In genomic region chr14:104970231-104971068, GRCh38 we compare ENCODE assay signal across 9 cellular contexts. TPM values are rescaled to one million over a fixed set of nuclear protein-coding genes. Genes with fewer than 3 reads are reported as not detected.
A peak's percentile ranks its signal among the peaks of the same experiment; 100 is the strongest.
DNase-seq lines count a peak whose midpoint lies in the region; ATAC-seq and TF ChIP-seq lines count a peak whose summit lies in the region.
"Had no signal": no experiment of that assay in that cellular context is flagged by ENCODE, and none has a peak within 500 bp of the region (broad histone marks: within the 10 kb centered on the region; RNA-seq: fewer than 3 reads in every experiment).

No MANE protein-coding gene starts in this region.

- H3K27me3 ChIP-seq in WERI-Rb-1 (ENCODE audit: insufficient read depth, low read depth, severe bottlenecking) (no peaks in the 10 kb centered on the region), skeletal muscle tissue (ENCODE audit: control insufficient read depth in 3 of 3, insufficient read depth in 3 of 3, low read length in 3 of 3) (peaks cover 3 to 46% (median 15%) of the 10 kb centered on the region in 3 donors)

- no peaks in the 10 kb centered on the region for H3K36me3 ChIP-seq in WERI-Rb-1
- no peaks in the 10 kb centered on the region for H3K36me3 ChIP-seq in skeletal muscle tissue (ENCODE audit: control insufficient read depth in 3 of 3, insufficient read depth in 3 of 3, low read length in 3 of 3)

- H3K9ac ChIP-seq in skeletal muscle tissue (ENCODE audit: low read depth in 1 of 3, low read length in 3 of 3) = peak overlapping the region in 1 of 3 donors; percentile 40

- TF ChIP-seq CTCF in WERI-Rb-1 (IDR thresholded peaks at IDR 0.05; ENCODE audit: low read depth, low read length) = no peak

- no peaks in the 10 kb centered on the region for H3K9me3 ChIP-seq in WERI-Rb-1 (ENCODE audit: severe bottlenecking)
- no peaks in the 10 kb centered on the region for H3K9me3 ChIP-seq in skeletal muscle tissue (ENCODE audit: control insufficient read depth in 3 of 3, low read length in 3 of 3)

- H3K9me3 Mint-ChIP-seq in activated T-cell treated with anti-CD3 and anti-CD28 coated beads, Interleukin-2, amount 50 U/mL, for 4 hours = no peaks in the 10 kb centered on the region

- H3K4me3 Mint-ChIP-seq in activated T-cell treated with anti-CD3 and anti-CD28 coated beads, Interleukin-2, amount 50 U/mL, for 4 hours = no peak overlapping the region

- intact Hi-C loops in left cardiac atrium (cut with DNase I) = loop anchor here (5.0 to 10.0 kb wide), 3 partner anchors 38 to 314 kb away; no protein-coding TSS in a partner anchor

- H3K27me3 Mint-ChIP-seq in activated T-cell treated with anti-CD3 and anti-CD28 coated beads, Interleukin-2, amount 50 U/mL, for 4 hours (ENCODE audit: low read depth) = peaks cover 23% of the 10 kb centered on the region

- peak; percentile 84 for DNase-seq in H4 (ENCODE audit: low spot score)
- peak; percentile 26 for DNase-seq in WERI-Rb-1
- peak; percentile 85 for DNase-seq in left cardiac atrium
- no peak for DNase-seq in activated CD8-positive, alpha-beta memory T cell treated with anti-CD3 and anti-CD28 coated beads for 24 hours
- no peak for DNase-seq in OCI-M1 (lab: John Stamatoyannopoulos, UW)
- DNase-seq in activated T-cell treated with anti-CD3 and anti-CD28 coated beads, Interleukin-2, amount 50 U/mL, for 4 hours = no peak
- DNase-seq: Karpas-422 had no signal

- H3K36me3 Mint-ChIP-seq in activated T-cell treated with anti-CD3 and anti-CD28 coated beads, Interleukin-2, amount 50 U/mL, for 4 hours (ENCODE audit: insufficient read depth) = no peaks in the 10 kb centered on the region

- ATAC-seq in left cardiac atrium (peak in 1 of 2 donors; percentile 7), HG02678 (IDR thresholded peaks at IDR 0.05; ENCODE audit: unreplicated experiment) (no peak)
- no peak for ATAC-seq in activated T-cell treated with anti-CD3 and anti-CD28 coated beads, Interleukin-2, amount 50 U/mL, for 4 hours

- peaks cover 55 to 64% (median 57%) of the 10 kb centered on the region in 3 donors for H3K4me1 ChIP-seq in skeletal muscle tissue (ENCODE audit: control insufficient read depth in 3 of 3, insufficient read depth in 3 of 3, low read length in 3 of 3)

- H3K4me1 Mint-ChIP-seq in activated T-cell treated with anti-CD3 and anti-CD28 coated beads, Interleukin-2, amount 50 U/mL, for 4 hours (ENCODE audit: low read depth) = no peaks in the 10 kb centered on the region

- H3K27ac ChIP-seq in WERI-Rb-1 (no peak overlapping the region), skeletal muscle tissue (ENCODE audit: low read depth, low read length) (peak overlapping the region; percentile 56)

- no peak overlapping the region for H3K4me3 ChIP-seq in WERI-Rb-1 (ENCODE audit: low read depth, low read length)
- H3K4me3 ChIP-seq in skeletal muscle tissue (ENCODE audit: low read length in 3 of 3) = peak overlapping the region in 2 of 3 donors; percentile 41 to 60

RNA-seq across cellular contexts. Expression of gene AHNAK2, which starts 7.7 kb away (rescaled TPM):
- total RNA-seq in H4 (2014; rRNA removed; shearing (Covaris generic)) = 4.4 and 5.2 TPM in 2 replicates
- total RNA-seq in left cardiac atrium (1 to 10 TPM; 7.1 to 9.7 TPM), skeletal muscle tissue (11.5 TPM)
- under 1 TPM; under 0.01 to 0.08 (median 0.05) TPM for total RNA-seq in activated T-cell treated with anti-CD3 and anti-CD28 coated beads, Interleukin-2, amount 50 U/mL, for 4 hours

RNA-seq across cellular contexts. Expression of gene CLBA1, which starts 15.1 kb away (rescaled TPM):
- total RNA-seq in H4 (2014; rRNA removed; shearing (Covaris generic)) = 2.4 and 4.4 TPM in 2 replicates
- total RNA-seq in left cardiac atrium = 1 to 10 TPM; 1.9 TPM
- 2.1 TPM for total RNA-seq in skeletal muscle tissue
- total RNA-seq in activated T-cell treated with anti-CD3 and anti-CD28 coated beads, Interleukin-2, amount 50 U/mL, for 4 hours = 1 to 10 TPM; 2.9 to 3.8 (median 3.3) TPM

RNA-seq across cellular contexts. Expression of gene PLD4, which starts 45.8 kb away (rescaled TPM):
- total RNA-seq in H4 (2014; rRNA removed; shearing (Covaris generic)) = not detected in 2 replicates
- under 1 TPM; 0.13 to 0.24 TPM for total RNA-seq in left cardiac atrium
- 7.8 TPM for total RNA-seq in skeletal muscle tissue
- under 1 TPM in 1 of 3 donors, not detected in 2; 0.08 TPM for total RNA-seq in activated T-cell treated with anti-CD3 and anti-CD28 coated beads, Interleukin-2, amount 50 U/mL, for 4 hours

RNA-seq across cellular contexts. Expression of gene CDCA4, which starts 50.4 kb away (rescaled TPM):
- 42.8 and 46.1 TPM in 2 replicates for total RNA-seq in H4 (2014; rRNA removed; shearing (Covaris generic))
- 1 to 10 TPM; 3.2 to 3.3 TPM for total RNA-seq in left cardiac atrium
- total RNA-seq in skeletal muscle tissue = 15.1 TPM
- total RNA-seq in activated T-cell treated with anti-CD3 and anti-CD28 coated beads, Interleukin-2, amount 50 U/mL, for 4 hours = 10 to 100 TPM; 55.1 to 72.2 (median 58.3) TPM

Comparison
In these comparisons a context has a peak if more than half of its experiments do, and no peak if none do; other contexts are left out.
1. DNase-seq: peak in H4 (single experiment), WERI-Rb-1 (single experiment) and left cardiac atrium (single experiment); none in activated CD8-positive, alpha-beta memory T cell treated with anti-CD3 and anti-CD28 coated beads for 24 hours (single experiment), OCI-M1 (single experiment) and activated T-cell treated with anti-CD3 and anti-CD28 coated beads, Interleukin-2, amount 50 U/mL, for 4 hours (single experiment).